ENCODE assay signal across 1 cellular context in genomic region chr16:2983706-2984136, GRCh38.
TF ChIP-seq lines count a peak whose summit lies in the region.

No MANE protein-coding gene starts in this region.

TF ChIP-seq in SK-N-SH treated with all-trans-retinoic acid at 6 μM for 48 hours, 23 proteins besides CTCF, POLR2A, EP300 and RAD21 (continued from another document):
- no peak for TF ChIP-seq PATZ1 (CRISPR knock-in tag; IDR thresholded peaks at IDR 0.05; ENCODE audit: borderline replicate concordance)
- no peak for TF ChIP-seq RARB (CRISPR knock-in tag; IDR thresholded peaks at IDR 0.05)
- TF ChIP-seq ESRRG (CRISPR knock-in tag; IDR thresholded peaks at IDR 0.05), result no peak
- TF ChIP-seq PPARA (CRISPR knock-in tag; IDR thresholded peaks at IDR 0.05; ENCODE audit: borderline replicate concordance), result no peak
- TF ChIP-seq CSDC2 (CRISPR knock-in tag; IDR thresholded peaks at IDR 0.05), result no peak
